ENCODE assay signal across 8 cellular contexts in genomic region chr17:40317345-40317873, GRCh38. TPM values are rescaled to one million over a fixed set of nuclear protein-coding genes. Genes with fewer than 3 reads are reported as not detected.
DNase-seq lines count a peak whose midpoint lies in the region; ATAC-seq lines count a peak whose summit lies in the region.

No MANE protein-coding gene starts in this region.

- peak overlapping the region; percentile 85 for H3K4me3 Mint-ChIP-seq in activated naive CD8-positive, alpha-beta T cell treated with anti-CD3 and anti-CD28 coated beads, Interleukin-2, amount 50 U/mL, for 24 hours

- no peaks in the 10 kb centered on the region for H3K9me3 Mint-ChIP-seq in activated naive CD8-positive, alpha-beta T cell treated with anti-CD3 and anti-CD28 coated beads, Interleukin-2, amount 50 U/mL, for 24 hours

- H3K4me3 ChIP-seq in NT2/D1 (ENCODE audit: insufficient read length, low read depth) = peak overlapping the region; percentile 42

- H3K4me1 Mint-ChIP-seq in activated naive CD8-positive, alpha-beta T cell treated with anti-CD3 and anti-CD28 coated beads, Interleukin-2, amount 50 U/mL, for 24 hours = peaks cover 68% of the 10 kb centered on the region

- H3K36me3 Mint-ChIP-seq in activated naive CD8-positive, alpha-beta T cell treated with anti-CD3 and anti-CD28 coated beads, Interleukin-2, amount 50 U/mL, for 24 hours (ENCODE audit: low read depth) = no peaks in the 10 kb centered on the region

- H3K27ac Mint-ChIP-seq in activated naive CD8-positive, alpha-beta T cell treated with anti-CD3 and anti-CD28 coated beads, Interleukin-2, amount 50 U/mL, for 24 hours = peak overlapping the region; percentile 82

- H3K27me3 ChIP-seq in NT2/D1 (ENCODE audit: insufficient read depth, insufficient read length) = peaks cover 25% of the 10 kb centered on the region

- no peaks in the 10 kb centered on the region for H3K36me3 ChIP-seq in NT2/D1 (ENCODE audit: insufficient read depth, insufficient read length, low read length)

- H3K4me1 ChIP-seq in NT2/D1 (ENCODE audit: insufficient read depth, insufficient read length) = peaks cover 39% of the 10 kb centered on the region

- peaks cover 2% of the 10 kb centered on the region for H3K27me3 Mint-ChIP-seq in activated naive CD8-positive, alpha-beta T cell treated with anti-CD3 and anti-CD28 coated beads, Interleukin-2, amount 50 U/mL, for 24 hours

- H3K9me3 ChIP-seq in NT2/D1 (ENCODE audit: insufficient read depth, low read length) = no peaks in the 10 kb centered on the region

- intact Hi-C loops in left cardiac atrium (cut with DNase I) = no loop called here

- peak overlapping the region; percentile 88 for H3K9ac ChIP-seq in NT2/D1 (ENCODE audit: insufficient read length, low read depth)

- ATAC-seq in activated naive CD8-positive, alpha-beta T cell treated with anti-CD3 and anti-CD28 coated beads, Interleukin-2, amount 50 U/mL, for 24 hours = no peak
- ATAC-seq in left cardiac atrium = peak; percentile 13 to 26
- no peak for ATAC-seq in GM21619 (IDR thresholded peaks at IDR 0.05; ENCODE audit: unreplicated experiment)

- DNase-seq in stimulated activated CD4-positive, alpha-beta T cell treated with anti-CD3 and anti-CD28 coated beads, Interleukin-1b, Interleukin-23, amount 100 ng/mL, for 48 hours = peak; percentile 46
- DNase-seq in stimulated activated CD4-positive, alpha-beta T cell treated with anti-CD3 and anti-CD28 coated beads, Interleukin-12 subunit alpha, Interleukin-12 subunit beta, amount 100 ng/mL, for 4 hours = no peak
- no peak for DNase-seq in NT2/D1 (ENCODE audit: low read depth, low spot score)
- peak; percentile 59 for DNase-seq in activated naive CD8-positive, alpha-beta T cell treated with anti-CD3 and anti-CD28 coated beads, Interleukin-2, amount 50 U/mL, for 24 hours
- peak; percentile 70 for DNase-seq in left cardiac atrium
- DNase-seq in renal cortical epithelial cell (ENCODE audit: low read depth) = peak; percentile 47
- no peak for DNase-seq in effector CD4-positive, alpha-beta T cell

RNA-seq across cellular contexts. Expression of gene RARA, which starts 8.4 kb away (rescaled TPM):
- total RNA-seq in left cardiac atrium (10 to 100 TPM; 23.3 to 43.8 TPM), renal cortical epithelial cell (3.5 and 18.5 TPM in 2 replicates)

RNA-seq across cellular contexts. Expression of gene CDC6, which starts 29.7 kb away (rescaled TPM):
- 1 to 10 TPM; 1.3 to 1.9 TPM for total RNA-seq in left cardiac atrium
- 2.6 and 19.1 TPM in 2 replicates for total RNA-seq in renal cortical epithelial cell

RNA-seq across cellular contexts. Expression of gene GJD3, which starts 47.1 kb away (rescaled TPM):
- total RNA-seq in left cardiac atrium (1 to 10 TPM; 1.2 to 1.3 TPM), renal cortical epithelial cell (0.30 TPM in 1 of 2 replicates, not detected in the other)

Comparison
In these comparisons a context has a peak if more than half of its experiments do, and no peak if none do; other contexts are left out.
1. DNase-seq: peak in stimulated activated CD4-positive, alpha-beta T cell treated with anti-CD3 and anti-CD28 coated beads, Interleukin-1b, Interleukin-23, amount 100 ng/mL, for 48 hours (single experiment), activated naive CD8-positive, alpha-beta T cell treated with anti-CD3 and anti-CD28 coated beads, Interleukin-2, amount 50 U/mL, for 24 hours (single experiment), left cardiac atrium (single experiment) and renal cortical epithelial cell (single experiment); none in stimulated activated CD4-positive, alpha-beta T cell treated with anti-CD3 and anti-CD28 coated beads, Interleukin-12 subunit alpha, Interleukin-12 subunit beta, amount 100 ng/mL, for 4 hours (single experiment), NT2/D1 (single experiment) and effector CD4-positive, alpha-beta T cell (single experiment).
2. ATAC-seq: peak in left cardiac atrium (2 of 2); none in activated naive CD8-positive, alpha-beta T cell treated with anti-CD3 and anti-CD28 coated beads, Interleukin-2, amount 50 U/mL, for 24 hours (single experiment) and GM21619 (single experiment).